ENCODE assay signal across 10 cellular contexts in genomic region chr14:80988742-80989429, GRCh38. TPM values are rescaled to one million over a fixed set of nuclear protein-coding genes. Genes with fewer than 3 reads are reported as not detected.
DNase-seq lines count a peak whose midpoint lies in the region; ATAC-seq and TF ChIP-seq lines count a peak whose summit lies in the region.
"Had no signal": no experiment of that assay in that cellular context is flagged by ENCODE, and none has a peak within 500 bp of the region (broad histone marks: within the 10 kb centered on the region; RNA-seq: fewer than 3 reads in every experiment).

No MANE protein-coding gene starts in this region.

- H3K4me3 ChIP-seq in choroid plexus epithelial cell (ENCODE audit: low read depth, low read length) (no peak overlapping the region), mesendoderm (ENCODE audit: low read length) (no peak overlapping the region)

- H3K4me1 ChIP-seq in mesendoderm (ENCODE audit: control insufficient read depth, low read depth, low read length), result no peaks in the 10 kb centered on the region

- no peak overlapping the region for H2AK5ac ChIP-seq in mesendoderm (ENCODE audit: low read length)

- H2BK15ac ChIP-seq in mesendoderm (replicated peaks; ENCODE audit: low read depth), result no peak overlapping the region

- no peak overlapping the region for H3K18ac ChIP-seq in mesendoderm (ENCODE audit: low read length)

- WGBS in mesendoderm (ENCODE audit: extremely low coverage, insufficient coverage, low lambda C conversion rate), result no CpG with 5 or more reads among the region's 6 CpGs

- no peaks in the 10 kb centered on the region for H3K79me1 ChIP-seq in mesendoderm (ENCODE audit: low read length)

- TF ChIP-seq CTCF in choroid plexus epithelial cell (conservative IDR thresholded peaks at IDR 0.05; ENCODE audit: low read depth, low read length), result no peak

- H2BK120ac ChIP-seq in mesendoderm (ENCODE audit: low read depth, low read length), result no peak overlapping the region

- no peak overlapping the region for H4K8ac ChIP-seq in mesendoderm (ENCODE audit: low read depth, low read length)

- peak; percentile 69 for ATAC-seq in GM18517 (IDR thresholded peaks at IDR 0.05; ENCODE audit: unreplicated experiment)
- ATAC-seq in GM21619 (IDR thresholded peaks at IDR 0.05; ENCODE audit: unreplicated experiment), result peak; percentile 68
- ATAC-seq in HG03565 (IDR thresholded peaks at IDR 0.05; ENCODE audit: unreplicated experiment), result peak; percentile 50
- no peak for ATAC-seq in GM19328 (IDR thresholded peaks at IDR 0.05; ENCODE audit: unreplicated experiment)

- H3K56ac ChIP-seq in mesendoderm (ENCODE audit: low read length), result no peak overlapping the region

- H3K36me3 ChIP-seq in mesendoderm (ENCODE audit: control insufficient read depth, insufficient read depth, low read length), result no peaks in the 10 kb centered on the region

- no peaks in the 10 kb centered on the region for H3K27me3 ChIP-seq in mesendoderm (ENCODE audit: insufficient read depth, low read length, poor library complexity)

- no peak overlapping the region for H2BK5ac ChIP-seq in mesendoderm (ENCODE audit: low read length)

- no peak overlapping the region for H4K5ac ChIP-seq in mesendoderm (ENCODE audit: low read length)

- no peaks in the 10 kb centered on the region for H3K79me2 ChIP-seq in mesendoderm (ENCODE audit: control insufficient read depth, insufficient read depth, low read length)

- H3K23ac ChIP-seq in mesendoderm (ENCODE audit: low read length), result no peak overlapping the region

- H3K4me2 ChIP-seq in mesendoderm (ENCODE audit: low read length), result no peak overlapping the region

- no peak overlapping the region for H3K27ac ChIP-seq in mesendoderm (ENCODE audit: low read depth, low read length)

- H3K9ac ChIP-seq in mesendoderm (ENCODE audit: low read length), result no peak overlapping the region

- DNase-seq in choroid plexus epithelial cell (ENCODE audit: low read depth), result peak; percentile 12
- no peak for DNase-seq in mesendoderm
- no peak for DNase-seq in HuH-7 (ENCODE audit: low spot score)
- no peak for DNase-seq in NCI-H2081 (lab: John Stamatoyannopoulos, UW)
- DNase-seq: activated CD4-positive, alpha-beta T cell treated with anti-CD3 and anti-CD28 coated beads for 1 hour; NCI-H1694 had no signal

- no peak overlapping the region for H3K4ac ChIP-seq in mesendoderm (ENCODE audit: low read depth, low read length)

RNA-seq across cellular contexts. Expression of gene TSHR, which starts 33.5 kb away (rescaled TPM):
- not detected for polyA plus RNA-seq in mesendoderm (2013, experiment 1 of 2)
- polyA plus RNA-seq in mesendoderm (2013, experiment 2 of 2), result not detected

RNA-seq across cellular contexts. Expression of gene CEP128, which starts 47.3 kb away (rescaled TPM):
- polyA plus RNA-seq in mesendoderm (2013, experiment 1 of 2), result 5.2 TPM
- polyA plus RNA-seq in mesendoderm (2013, experiment 2 of 2), result 5.5 TPM
